In genomic region chr5:151661968-151662732, GRCh38 we compare ENCODE assay signal across 11 cellular contexts. TPM values are rescaled to one million over a fixed set of nuclear protein-coding genes. Genes with fewer than 3 reads are reported as not detected.
DNase-seq lines count a peak whose midpoint lies in the region; ATAC-seq and TF ChIP-seq lines count a peak whose summit lies in the region.
"Had no signal": no experiment of that assay in that cellular context is flagged by ENCODE, and none has a peak within 500 bp of the region (broad histone marks: within the 10 kb centered on the region; RNA-seq: fewer than 3 reads in every experiment).

No MANE protein-coding gene starts in this region.

- ATAC-seq in GM18499 (IDR thresholded peaks at IDR 0.05; ENCODE audit: insufficient read depth, unreplicated experiment): peak; percentile 82
- ATAC-seq in GM21528 (IDR thresholded peaks at IDR 0.05; ENCODE audit: low FRiP score, unreplicated experiment): peak; percentile 62
- ATAC-seq in HG03354 (IDR thresholded peaks at IDR 0.05; ENCODE audit: poor library complexity, severe bottlenecking, unreplicated experiment): peak; percentile 78
- peak; percentile 63 for ATAC-seq in foreskin keratinocyte

- peaks cover 24% of the 10 kb centered on the region for H3K4me1 ChIP-seq in foreskin keratinocyte

- intact Hi-C loops in posterior cingulate gyrus (cut with DNase I): no loop called here

- TF ChIP-seq CTCF in foreskin keratinocyte (conservative IDR thresholded peaks at IDR 0.05) (no peak), WERI-Rb-1 (IDR thresholded peaks at IDR 0.05; ENCODE audit: low read depth, low read length) (no peak)

- H3K27me3 ChIP-seq in foreskin keratinocyte (no peaks in the 10 kb centered on the region), WERI-Rb-1 (ENCODE audit: insufficient read depth, low read depth, severe bottlenecking) (no peaks in the 10 kb centered on the region)

- no peak overlapping the region for H3K4me3 ChIP-seq in WERI-Rb-1 (ENCODE audit: low read depth, low read length)

- H3K27ac ChIP-seq in foreskin keratinocyte (peak overlapping the region; percentile 51), WERI-Rb-1 (no peak overlapping the region)

- peaks cover 5% of the 10 kb centered on the region for H3K36me3 ChIP-seq in WERI-Rb-1

- no peaks in the 10 kb centered on the region for H3K9me3 ChIP-seq in WERI-Rb-1 (ENCODE audit: severe bottlenecking)

- peak in 1 of 2 donors; percentile 68 for DNase-seq in foreskin keratinocyte
- no peak for DNase-seq in NCI-H1417 treated with DMSO at 0.1 percent for 48 hours (lab: John Stamatoyannopoulos, UW)
- no peak for DNase-seq in hypothalamus (lab: John Stamatoyannopoulos, UW)
- no peak for DNase-seq in posterior cingulate gyrus
- DNase-seq in WERI-Rb-1: no peak
- DNase-seq: activated gamma-delta T cell treated with Interleukin-2 at 50 U/mL for 16 hours, COR-L47, foreskin melanocyte had no signal

RNA-seq across cellular contexts. Expression of gene SPARC, which starts 24.6 kb away (rescaled TPM):
- total RNA-seq in foreskin keratinocyte: 459 and 490 TPM in 2 replicates
- polyA plus RNA-seq in foreskin keratinocyte: 365 and 441 TPM in 2 replicates
